Comparison of ENCODE assay signal across 10 cellular contexts in genomic region chr4:158193171-158193749, GRCh38. TPM values are rescaled to one million over a fixed set of nuclear protein-coding genes. Genes with fewer than 3 reads are reported as not detected.
DNase-seq lines count a peak whose midpoint lies in the region; ATAC-seq lines count a peak whose summit lies in the region.
"Had no signal": no experiment of that assay in that cellular context is flagged by ENCODE, and none has a peak within 500 bp of the region (broad histone marks: within the 10 kb centered on the region; RNA-seq: fewer than 3 reads in every experiment).

No MANE protein-coding gene starts in this region.

- H3K9me3 Mint-ChIP-seq in naive thymus-derived CD4-positive, alpha-beta T cell = peaks cover 0 to 2% (median 0%) of the 10 kb centered on the region in 11 donors
- H3K9me3 Mint-ChIP-seq in effector memory CD8-positive, alpha-beta T cell = peaks cover 0 to 3% of the 10 kb centered on the region in 2 donors

- DNase-seq in ELR (ENCODE audit: low read depth) = peak; percentile 55
- peak; percentile 39 for DNase-seq in GM23248
- peak; percentile 45 for DNase-seq in NCI-H69 (lab: John Stamatoyannopoulos, UW)
- peak; percentile 59 for DNase-seq in dermis blood vessel endothelial cell
- no peak for DNase-seq in naive thymus-derived CD4-positive, alpha-beta T cell
- no peak for DNase-seq in SHP77 treated with DMSO at 0.1 percent for 48 hours (lab: John Stamatoyannopoulos, UW)
- DNase-seq in T-helper 9 cell = no peak
- no peak for DNase-seq in effector memory CD8-positive, alpha-beta T cell

- POLR2A ChIA-PET in naive thymus-derived CD4-positive, alpha-beta T cell (lab: Charles Lee) = no interaction called here

- peaks cover 0 to 2% (median 0%) of the 10 kb centered on the region in 7 donors for H3K4me1 Mint-ChIP-seq in naive thymus-derived CD4-positive, alpha-beta T cell
- no peaks in the 10 kb centered on the region for H3K4me1 Mint-ChIP-seq in effector memory CD8-positive, alpha-beta T cell (ENCODE audit: low read depth in 2 of 2)

- no peaks in the 10 kb centered on the region for H3K36me3 Mint-ChIP-seq in naive thymus-derived CD4-positive, alpha-beta T cell
- no peaks in the 10 kb centered on the region for H3K36me3 Mint-ChIP-seq in effector memory CD8-positive, alpha-beta T cell (ENCODE audit: insufficient read depth)

- intact Hi-C loops in naive thymus-derived CD4-positive, alpha-beta T cell (cut with micrococcal nuclease) = loop anchor here (1.0 to 10.0 kb wide), 3 partner anchors 62 to 1012 kb away; no protein-coding TSS in a partner anchor

- H3K79me2 ChIP-seq in GM23248 (ENCODE audit: insufficient read depth) = no peaks in the 10 kb centered on the region

- in situ Hi-C loops in GM23248 (cut with MboI) = no loop called here

- peaks cover 0 to 6% (median 3%) of the 10 kb centered on the region in 5 donors for H3K27me3 Mint-ChIP-seq in naive thymus-derived CD4-positive, alpha-beta T cell
- H3K27me3 Mint-ChIP-seq in effector memory CD8-positive, alpha-beta T cell = no peaks in the 10 kb centered on the region

- H3K27ac ChIP-seq in GM23248 = no peak overlapping the region
- H3K27ac ChIP-seq in naive thymus-derived CD4-positive, alpha-beta T cell (ENCODE audit: low read depth, low read length) = no peak overlapping the region
- H3K27ac ChIP-seq: neutrophil had no signal

- ATAC-seq in naive thymus-derived CD4-positive, alpha-beta T cell = peak; percentile 51
- no peak for ATAC-seq in effector memory CD8-positive, alpha-beta T cell (replicated peaks)

- no peaks in the 10 kb centered on the region for H3K4me1 ChIP-seq in GM23248 (ENCODE audit: insufficient read depth)
- H3K4me1 ChIP-seq in naive thymus-derived CD4-positive, alpha-beta T cell (ENCODE audit: control insufficient read depth in 2 of 2, insufficient read depth in 2 of 2, low read length in 2 of 2) = no peaks in the 10 kb centered on the region

- no peak overlapping the region for H3K4me2 ChIP-seq in GM23248 (ENCODE audit: unreplicated experiment)

- no peaks in the 10 kb centered on the region for H4K20me1 ChIP-seq in GM23248 (ENCODE audit: insufficient read depth)

- H3K27ac Mint-ChIP-seq in naive thymus-derived CD4-positive, alpha-beta T cell = no peak overlapping the region
- H3K27ac Mint-ChIP-seq in effector memory CD8-positive, alpha-beta T cell = no peak overlapping the region

- whole genome bisulfite sequencing in GM23248 (ENCODE audit: low coverage in 1 of 2, low lambda C conversion rate in 2 of 2, missing lambda C conversion rate in 2 of 2), 2 experiments = 33 to 37% methylated on average over 3 of the region's 3 CpGs

- H3K27me3 ChIP-seq in GM23248 (replicated peaks; ENCODE audit: insufficient read depth) = no peaks in the 10 kb centered on the region; the same call in 1 of the 2 replicates
- no peaks in the 10 kb centered on the region for H3K27me3 ChIP-seq in naive thymus-derived CD4-positive, alpha-beta T cell (ENCODE audit: control insufficient read depth in 2 of 2, insufficient read depth in 2 of 2, low read length in 2 of 2)
- H3K27me3 ChIP-seq: neutrophil had no signal

- no peaks in the 10 kb centered on the region for H3K9me2 ChIP-seq in GM23248 (ENCODE audit: insufficient read depth)

- H2AFZ ChIP-seq in GM23248 = no peak overlapping the region; the same call in 1 of the 2 replicates

- H3K36me3 ChIP-seq in GM23248 (ENCODE audit: low read depth) = no peaks in the 10 kb centered on the region
- no peaks in the 10 kb centered on the region for H3K36me3 ChIP-seq in naive thymus-derived CD4-positive, alpha-beta T cell (ENCODE audit: control insufficient read depth in 2 of 3, insufficient read depth in 3 of 3, low read length in 3 of 3)
- H3K36me3 ChIP-seq: neutrophil had no signal

- H3K4me3 Mint-ChIP-seq in naive thymus-derived CD4-positive, alpha-beta T cell = peak overlapping the region in 2 of 10 donors; percentile 6 to 32
- no peak overlapping the region for H3K4me3 Mint-ChIP-seq in effector memory CD8-positive, alpha-beta T cell

- CTCF ChIA-PET in naive thymus-derived CD4-positive, alpha-beta T cell (lab: Charles Lee) = interaction anchor here (1.1 kb wide), 1 partner anchor 62 kb away, joined by 3 read pairs; no protein-coding TSS in a partner anchor

- no peak overlapping the region for H3K4me3 ChIP-seq in GM23248
- no peak overlapping the region for H3K4me3 ChIP-seq in naive thymus-derived CD4-positive, alpha-beta T cell (ENCODE audit: low read length)

- no peaks in the 10 kb centered on the region for H3F3A ChIP-seq in GM23248 (ENCODE audit: insufficient read depth)

- no peak overlapping the region for H3K9ac ChIP-seq in GM23248

- no peaks in the 10 kb centered on the region for H3K9me3 ChIP-seq in GM23248 (ENCODE audit: low read depth)
- H3K9me3 ChIP-seq in naive thymus-derived CD4-positive, alpha-beta T cell (ENCODE audit: control insufficient read depth in 2 of 3, low read length in 3 of 3) = no peaks in the 10 kb centered on the region
- H3K9me3 ChIP-seq: neutrophil had no signal

RNA-seq across cellular contexts. Expression of gene TMEM144, which starts 17.0 kb away (rescaled TPM):
- 0.63 and 2.4 TPM in 2 replicates for total RNA-seq in GM23248 (2014; rRNA removed; shearing (Covaris generic))
- polyA plus RNA-seq in GM23248 (2016; fragmentation: Nextera tagmentation; extraction: Ambion mirVana) = 1.1 and 1.6 TPM in 2 replicates
- total RNA-seq in dermis blood vessel endothelial cell = 3.2 and 7.7 TPM in 2 replicates
- total RNA-seq in naive thymus-derived CD4-positive, alpha-beta T cell = 1 to 10 TPM in 1 of 5 experiments, under 1 TPM in 3, not detected in 1; 0.34 to 3.4 (median 0.45) TPM
- not detected for polyA plus RNA-seq in naive thymus-derived CD4-positive, alpha-beta T cell

RNA-seq across cellular contexts. Expression of gene GASK1B, which starts 20.4 kb away (rescaled TPM):
- 4.8 and 6.2 TPM in 2 replicates for total RNA-seq in GM23248 (2014; rRNA removed; shearing (Covaris generic))
- 5.3 and 7.5 TPM in 2 replicates for polyA plus RNA-seq in GM23248 (2016; fragmentation: Nextera tagmentation; extraction: Ambion mirVana)
- total RNA-seq in dermis blood vessel endothelial cell = 205 and 257 TPM in 2 replicates
- 10 to 100 TPM in 1 of 5 experiments, 1 to 10 TPM in 2, under 1 TPM in 1, not detected in 1; 1.00 to 28.2 (median 1.8) TPM for total RNA-seq in naive thymus-derived CD4-positive, alpha-beta T cell
- polyA plus RNA-seq in naive thymus-derived CD4-positive, alpha-beta T cell = under 1 TPM; 0.06 to 0.14 TPM
- total RNA-seq: T-helper 1 cell treated with Interleukin-12 subunit alpha and Interleukin-12 subunit beta and Interleukin-4 antibody, amounts not matched to agents 30 ng/mL and 1 ng/mL, for 36 hours had no signal

Comparison
In these comparisons a context has a peak if more than half of its experiments do, and no peak if none do; other contexts are left out.
1. DNase-seq: peak in ELR (single experiment), GM23248 (single experiment), NCI-H69 (single experiment) and dermis blood vessel endothelial cell (single experiment); none in naive thymus-derived CD4-positive, alpha-beta T cell (0 of 9), SHP77 treated with DMSO at 0.1 percent for 48 hours (single experiment), T-helper 9 cell (single experiment) and effector memory CD8-positive, alpha-beta T cell (0 of 3).